8 cellular contexts compared by ENCODE assay signal in the genomic region with DNA sequence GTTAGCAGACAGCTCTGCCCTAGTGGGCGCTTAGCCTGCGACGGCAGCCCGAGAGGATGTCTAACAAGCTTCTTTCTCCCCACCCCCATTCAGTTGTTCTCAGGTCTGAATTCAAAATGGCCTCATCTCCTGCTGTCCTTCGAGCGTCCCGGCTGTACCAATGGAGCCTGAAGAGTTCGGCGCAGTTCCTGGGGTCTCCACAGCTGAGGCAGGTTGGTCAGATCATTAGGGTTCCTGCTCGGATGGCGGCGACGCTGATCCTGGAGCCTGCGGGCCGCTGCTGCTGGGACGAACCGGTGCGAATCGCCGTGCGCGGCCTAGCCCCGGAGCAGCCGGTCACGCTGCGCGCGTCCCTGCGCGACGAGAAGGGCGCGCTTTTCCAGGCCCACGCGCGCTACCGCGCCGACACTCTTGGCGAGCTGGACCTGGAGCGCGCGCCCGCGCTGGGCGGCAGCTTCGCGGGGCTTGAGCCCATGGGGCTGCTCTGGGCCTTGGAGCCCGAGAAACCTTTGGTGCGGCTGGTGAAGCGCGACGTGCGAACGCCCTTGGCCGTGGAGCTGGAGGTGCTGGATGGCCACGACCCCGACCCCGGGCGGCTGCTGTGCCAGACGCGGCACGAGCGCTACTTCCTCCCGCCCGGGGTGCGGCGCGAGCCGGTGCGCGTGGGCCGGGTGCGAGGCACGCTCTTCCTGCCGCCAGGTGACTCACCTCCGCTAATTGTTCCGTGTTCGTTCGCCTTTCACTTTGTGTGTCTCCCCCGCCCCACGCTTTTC. TPM values are rescaled to one million over a fixed set of nuclear protein-coding genes. Genes with fewer than 3 reads are reported as not detected.
DNase-seq lines count a peak whose midpoint lies in the region; TF ChIP-seq lines count a peak whose summit lies in the region.
"Not testable (repeated sequence)": the region's sequence is repeated elsewhere in the genome, so short reads cannot be mapped to it uniquely, and the experiment has no call there.

A gene with protein sequence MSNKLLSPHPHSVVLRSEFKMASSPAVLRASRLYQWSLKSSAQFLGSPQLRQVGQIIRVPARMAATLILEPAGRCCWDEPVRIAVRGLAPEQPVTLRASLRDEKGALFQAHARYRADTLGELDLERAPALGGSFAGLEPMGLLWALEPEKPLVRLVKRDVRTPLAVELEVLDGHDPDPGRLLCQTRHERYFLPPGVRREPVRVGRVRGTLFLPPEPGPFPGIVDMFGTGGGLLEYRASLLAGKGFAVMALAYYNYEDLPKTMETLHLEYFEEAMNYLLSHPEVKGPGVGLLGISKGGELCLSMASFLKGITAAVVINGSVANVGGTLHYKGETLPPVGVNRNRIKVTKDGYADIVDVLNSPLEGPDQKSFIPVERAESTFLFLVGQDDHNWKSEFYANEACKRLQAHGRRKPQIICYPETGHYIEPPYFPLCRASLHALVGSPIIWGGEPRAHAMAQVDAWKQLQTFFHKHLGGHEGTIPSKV (plus strand): TSS at position 29 of the 773 bp plus-strand sequence. CDS start 28 bp downstream, at position 57.

- peaks cover 30% of the 10 kb centered on the region for H3K36me3 Mint-ChIP-seq in activated naive CD4-positive, alpha-beta T cell treated with anti-CD3 and anti-CD28 coated beads for 36 hours (ENCODE audit: low read depth)
- H3K36me3 Mint-ChIP-seq in neural crest cell (ENCODE audit: low read depth): peaks cover 17% of the 10 kb centered on the region
- H3K36me3 Mint-ChIP-seq in stimulated activated naive CD8-positive, alpha-beta T cell treated with anti-CD3 and anti-CD28 coated beads, Interleukin-15, Interleukin-2, amounts not matched to agents 100 ng/mL and 50 ng/mL, for 24 hours (ENCODE audit: low read depth): peaks cover 39% of the 10 kb centered on the region

- DNase-seq in Daoy (ENCODE audit: low read depth): peak; percentile 91
- DNase-seq in H4 (ENCODE audit: low spot score): peak; percentile 85
- DNase-seq in MV-4-11 (lab: John Stamatoyannopoulos, UW): peak; percentile 65
- DNase-seq in SK-N-MC (ENCODE audit: low read depth, low spot score): peak; percentile 8
- DNase-seq in activated naive CD4-positive, alpha-beta T cell treated with anti-CD3 and anti-CD28 coated beads for 36 hours: peak; percentile 86
- DNase-seq in foreskin melanocyte: peak; percentile 85
- peak; percentile 61 for DNase-seq in neural crest cell (ENCODE audit: low read depth, low spot score)

- H3K27me3 Mint-ChIP-seq in activated naive CD4-positive, alpha-beta T cell treated with anti-CD3 and anti-CD28 coated beads for 36 hours (ENCODE audit: low read depth); neural crest cell (ENCODE audit: low read depth); stimulated activated naive CD8-positive, alpha-beta T cell treated with anti-CD3 and anti-CD28 coated beads, Interleukin-15, Interleukin-2, amounts not matched to agents 100 ng/mL and 50 ng/mL, for 24 hours: not testable (repeated sequence)

- intact Hi-C loops in activated naive CD4-positive, alpha-beta T cell treated with anti-CD3 and anti-CD28 coated beads for 36 hours (cut with micrococcal nuclease): loop anchor here (1.0 to 5.0 kb wide), 6 partner anchors 42 to 449 kb away; a partner anchor contains a TSS

- peak within 1 kb of the TSS; percentile 95 for H3K27ac Mint-ChIP-seq in activated naive CD4-positive, alpha-beta T cell treated with anti-CD3 and anti-CD28 coated beads for 36 hours
- H3K27ac Mint-ChIP-seq in neural crest cell (ENCODE audit: unreplicated experiment): peak within 1 kb of the TSS; percentile 96
- H3K27ac Mint-ChIP-seq in stimulated activated naive CD8-positive, alpha-beta T cell treated with anti-CD3 and anti-CD28 coated beads, Interleukin-15, Interleukin-2, amounts not matched to agents 100 ng/mL and 50 ng/mL, for 24 hours: peak within 1 kb of the TSS; percentile 98

- peak within 1 kb of the TSS; percentile 54 for H3K27ac ChIP-seq in SK-N-MC

- H3K4me3 Mint-ChIP-seq in activated naive CD4-positive, alpha-beta T cell treated with anti-CD3 and anti-CD28 coated beads for 36 hours: peak within 1 kb of the TSS; percentile 83
- peak within 1 kb of the TSS; percentile 95 for H3K4me3 Mint-ChIP-seq in neural crest cell
- peak within 1 kb of the TSS; percentile 91 for H3K4me3 Mint-ChIP-seq in stimulated activated naive CD8-positive, alpha-beta T cell treated with anti-CD3 and anti-CD28 coated beads, Interleukin-15, Interleukin-2, amounts not matched to agents 100 ng/mL and 50 ng/mL, for 24 hours

- CTCF ChIA-PET in activated naive CD4-positive, alpha-beta T cell treated with anti-CD3 and anti-CD28 coated beads for 36 hours (lab: Charles Lee): interaction anchor here (0.6 to 4.1 kb wide), 13 partner anchors 9 to 468 kb away, joined by 3 to 33 read pairs (median 4); a partner anchor contains a TSS

- not testable (repeated sequence) for H3K9me3 ChIP-seq in SK-N-MC (ENCODE audit: low read depth, low read length)

- peak; percentile 31 for TF ChIP-seq CTCF in neural crest cell (conservative IDR thresholded peaks at IDR 0.05)

- peak within 1 kb of the TSS; percentile 79 for H3K9ac ChIP-seq in SK-N-MC (ENCODE audit: insufficient read length)

- peaks cover 46% of the 10 kb centered on the region for H3K4me1 Mint-ChIP-seq in activated naive CD4-positive, alpha-beta T cell treated with anti-CD3 and anti-CD28 coated beads for 36 hours (ENCODE audit: low read depth)
- peaks cover 35% of the 10 kb centered on the region for H3K4me1 Mint-ChIP-seq in neural crest cell
- peaks cover 60% of the 10 kb centered on the region for H3K4me1 Mint-ChIP-seq in stimulated activated naive CD8-positive, alpha-beta T cell treated with anti-CD3 and anti-CD28 coated beads, Interleukin-15, Interleukin-2, amounts not matched to agents 100 ng/mL and 50 ng/mL, for 24 hours (ENCODE audit: low read depth)

- H3K36me3 ChIP-seq in SK-N-MC (ENCODE audit: insufficient read depth, low read length): not testable (repeated sequence)

- H3K9me3 Mint-ChIP-seq in activated naive CD4-positive, alpha-beta T cell treated with anti-CD3 and anti-CD28 coated beads for 36 hours; neural crest cell; stimulated activated naive CD8-positive, alpha-beta T cell treated with anti-CD3 and anti-CD28 coated beads, Interleukin-15, Interleukin-2, amounts not matched to agents 100 ng/mL and 50 ng/mL, for 24 hours: not testable (repeated sequence)

- peak within 1 kb of the TSS; percentile 79 for H3K4me3 ChIP-seq in SK-N-MC

RNA-seq across cellular contexts. Expression of the gene that starts here (rescaled TPM):
- total RNA-seq in Daoy (2014; rRNA removed; shearing (Covaris generic)): 32.2 and 46.4 TPM in 2 replicates
- 39.0 and 41.0 TPM in 2 replicates for total RNA-seq in H4 (2014; rRNA removed; shearing (Covaris generic))
- 1 to 10 TPM; 2.9 to 3.3 TPM for total RNA-seq in activated naive CD4-positive, alpha-beta T cell treated with anti-CD3 and anti-CD28 coated beads for 36 hours
- total RNA-seq in neural crest cell: 24.4 and 25.9 TPM in 2 replicates

Comparison
In these comparisons a context has a peak if more than half of its experiments do, and no peak if none do; other contexts are left out.
1. Peak in every context shown above with its lines: DNase-seq, H3K4me3 ChIP-seq and H3K27ac ChIP-seq.
2. DNase-seq: peak in every context shown above with its lines; median percentile 91 in Daoy; 86 in activated naive CD4-positive, alpha-beta T cell treated with anti-CD3 and anti-CD28 coated beads for 36 hours; 85 in H4; 85 in foreskin melanocyte; 65 in MV-4-11; 61 in neural crest cell; 8 in SK-N-MC.